32 cellular contexts compared by ENCODE assay signal in the genomic region with DNA sequence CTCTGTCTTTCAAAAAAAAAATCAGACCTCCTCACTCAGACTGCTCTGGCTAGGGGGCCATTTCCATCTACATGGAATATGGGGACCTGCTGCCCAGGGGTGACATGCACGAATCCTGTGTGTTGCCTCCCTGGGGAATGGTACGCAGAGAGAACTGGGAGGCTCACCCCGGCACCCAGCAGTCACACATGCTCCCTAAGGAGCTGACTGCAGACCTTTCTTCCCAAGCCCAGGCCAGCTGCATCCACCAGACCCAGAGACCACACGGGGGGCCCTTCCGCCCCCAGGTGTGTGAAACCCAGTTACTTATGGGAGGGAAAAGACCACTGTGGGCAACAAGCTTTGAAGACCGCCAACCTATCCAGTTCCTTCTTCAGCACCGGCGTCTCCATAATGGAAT. TPM values are rescaled to one million over a fixed set of nuclear protein-coding genes. Genes with fewer than 3 reads are reported as not detected.
"Had no signal": no experiment of that assay in that cellular context is flagged by ENCODE, and none has a peak within 500 bp of the region (broad histone marks: within the 10 kb centered on the region; RNA-seq: fewer than 3 reads in every experiment).

No MANE protein-coding gene starts in this region.

- H3K9me3 Mint-ChIP-seq: dendritic cell treated with granulocyte-macrophage colony-stimulating factor and Interleukin-4, amounts not matched to agents 40 ng/mL and 50 ng/mL, for 4 days; effector memory CD8-positive, alpha-beta T cell; endodermal cell had no signal

- H3K9me3 ChIP-seq: colonic mucosa, esophagus muscularis mucosa, esophagus squamous epithelium, gastrocnemius medialis, gastroesophageal sphincter, heart left ventricle, heart right ventricle had no signal

- H3K4me1 Mint-ChIP-seq: endodermal cell had no signal

- DNase-seq: colonic mucosa; cortex of kidney; dermis blood vessel endothelial cell; dorsolateral prefrontal cortex; effector CD4-positive, alpha-beta T cell; effector CD8-positive, alpha-beta T cell; effector memory CD4-positive, alpha-beta T cell; effector memory CD8-positive, alpha-beta T cell; endodermal cell; erythroblast; esophagus squamous epithelium; foreskin fibroblast; foreskin keratinocyte; foreskin melanocyte; gastrocnemius medialis; glutamatergic neuron; head of caudate nucleus; heart right ventricle had no signal

- H3K36me3 ChIP-seq: colonic mucosa had no signal

- H3K4me3 Mint-ChIP-seq: dendritic cell treated with granulocyte-macrophage colony-stimulating factor and Interleukin-4, amounts not matched to agents 40 ng/mL and 50 ng/mL, for 4 days; endodermal cell had no signal

- H3K27ac Mint-ChIP-seq: dendritic cell treated with granulocyte-macrophage colony-stimulating factor and Interleukin-4, amounts not matched to agents 40 ng/mL and 50 ng/mL, for 4 days; effector memory CD8-positive, alpha-beta T cell; endodermal cell had no signal

- H3K4me3 ChIP-seq: colonic mucosa, coronary artery, dorsolateral prefrontal cortex, esophagus muscularis mucosa, esophagus squamous epithelium, gastrocnemius medialis, gastroesophageal sphincter, heart left ventricle, heart right ventricle had no signal

- FAIRE-seq: colon, endometrium, endothelial cell of umbilical vein, frontal cortex had no signal

- ATAC-seq: effector memory CD8-positive, alpha-beta T cell; esophagus mucosa; foreskin keratinocyte; gastrocnemius medialis; gastroesophageal sphincter; heart left ventricle; heart right ventricle had no signal

- H3K27ac ChIP-seq: colonic mucosa, coronary artery, epithelial cell of prostate, esophagus muscularis mucosa, esophagus squamous epithelium, foreskin keratinocyte, gastrocnemius medialis, gastroesophageal sphincter, heart left ventricle, heart right ventricle had no signal

- H3K27me3 ChIP-seq: colonic mucosa, dorsolateral prefrontal cortex, foreskin keratinocyte, gastrocnemius medialis, heart left ventricle, heart right ventricle had no signal

- H3K4me1 ChIP-seq: colonic mucosa, foreskin keratinocyte, gastrocnemius medialis, gastroesophageal sphincter had no signal

- H3K27me3 Mint-ChIP-seq: effector memory CD8-positive, alpha-beta T cell had no signal

RNA-seq across cellular contexts. Expression of a gene that starts 7.2 kb away (rescaled TPM):
- total RNA-seq: epithelial cell of proximal tubule, fibroblast of villous mesenchyme, foreskin keratinocyte had no signal
- polyA plus RNA-seq: fibroblast of lung, foreskin keratinocyte had no signal
